Comparison of ENCODE assay signal across 8 cellular contexts in genomic region chr11:65381721-65382035, GRCh38. TPM values are rescaled to one million over a fixed set of nuclear protein-coding genes. Genes with fewer than 3 reads are reported as not detected.
DNase-seq lines count a peak whose midpoint lies in the region; ATAC-seq and TF ChIP-seq lines count a peak whose summit lies in the region.

No MANE protein-coding gene starts in this region.

- 4 to 6% methylated on average over 6 of the region's 6 CpGs for WGBS in heart right ventricle, 2 donors

- peak overlapping the region; percentile 86 for H3K4me2 ChIP-seq in skeletal muscle satellite cell (ENCODE audit: low read length)

- DNase-seq in activated CD4-positive, alpha-beta T cell treated with anti-CD3 and anti-CD28 coated beads for 36 hours: no peak
- DNase-seq in activated CD4-positive, alpha-beta T cell treated with anti-CD3 and anti-CD28 coated beads, Interleukin-2, amount 50 U/mL, for 4 hours: no peak
- DNase-seq in heart right ventricle (peak in 1 of 2 donors; percentile 62), foreskin melanocyte (no peak), NCI-H748 treated with DMSO at 0.1 percent for 48 hours (lab: John Stamatoyannopoulos, UW) (no peak)

- no peaks in the 10 kb centered on the region for H3K9me3 Mint-ChIP-seq in activated CD4-positive, alpha-beta T cell treated with anti-CD3 and anti-CD28 coated beads for 36 hours (ENCODE audit: low read depth)

- peak overlapping the region; percentile 78 for H3K4me3 Mint-ChIP-seq in activated CD4-positive, alpha-beta T cell treated with anti-CD3 and anti-CD28 coated beads for 36 hours

- CTCF ChIA-PET in activated CD4-positive, alpha-beta T cell treated with anti-CD3 and anti-CD28 coated beads for 36 hours (lab: Charles Lee): interaction anchor here (0.7 to 1.2 kb wide), 9 partner anchors 19 to 129 kb away, joined by 3 to 6 read pairs (median 3); no protein-coding TSS in a partner anchor

- TF ChIP-seq CTCF in VCaP (conservative IDR thresholded peaks at IDR 0.05) (no peak), heart right ventricle (IDR thresholded peaks at IDR 0.05) (no peak)

- intact Hi-C loops in activated CD4-positive, alpha-beta T cell treated with anti-CD3 and anti-CD28 coated beads for 36 hours (cut with DNase I, micrococcal nuclease): loop anchor here (1.0 to 5.0 kb wide), 19 partner anchors 15 to 886 kb away; partner anchors contain the start of genes PCNX3 (in 2 of the 2), ZNRD2 (in 2 of the 2), FAM89B (in 1 of the 2) and RAB1B (in 1 of the 2)
- intact Hi-C loops in heart right ventricle (cut with DNase I): loop anchor here in 7 of 10 donors (1.0 to 5.0 kb wide), 8 partner anchors 35 to 131 kb away; no protein-coding TSS in a partner anchor

- peak overlapping the region; percentile 94 for H3K9ac ChIP-seq in skeletal muscle satellite cell (ENCODE audit: low read depth, low read length)

- H3K36me3 ChIP-seq in heart right ventricle (peaks cover 0 to 8% (median 0%) of the 10 kb centered on the region in 9 donors), skeletal muscle satellite cell (ENCODE audit: insufficient read depth, low read length) (no peaks in the 10 kb centered on the region)

- H3K27me3 Mint-ChIP-seq in activated CD4-positive, alpha-beta T cell treated with anti-CD3 and anti-CD28 coated beads for 36 hours: no peaks in the 10 kb centered on the region

- POLR2A ChIA-PET in activated CD4-positive, alpha-beta T cell treated with anti-CD3 and anti-CD28 coated beads for 36 hours (lab: Charles Lee): interaction anchor here (0.6 to 3.0 kb wide), 11 partner anchors 36 to 1831 kb away, joined by 3 to 25 read pairs (median 4); partner anchors contain the start of genes NEAT1 and POLA2

- H3K27me3 ChIP-seq in heart right ventricle (no peaks in the 10 kb centered on the region), skeletal muscle satellite cell (ENCODE audit: control insufficient read depth, insufficient read depth, low read length) (no peaks in the 10 kb centered on the region)

- ATAC-seq in activated CD4-positive, alpha-beta T cell treated with anti-CD3 and anti-CD28 coated beads for 36 hours: peak; percentile 3
- ATAC-seq in HG03432 (IDR thresholded peaks at IDR 0.05; ENCODE audit: unreplicated experiment): peak; percentile 5
- ATAC-seq in heart right ventricle: peak; percentile 1 to 38 (median 24)

- H3K36me3 Mint-ChIP-seq in activated CD4-positive, alpha-beta T cell treated with anti-CD3 and anti-CD28 coated beads for 36 hours (ENCODE audit: low read depth): no peaks in the 10 kb centered on the region

- peak overlapping the region; percentile 97 for H3K27ac Mint-ChIP-seq in activated CD4-positive, alpha-beta T cell treated with anti-CD3 and anti-CD28 coated beads for 36 hours

- H3K9me3 ChIP-seq in heart right ventricle: no peaks in the 10 kb centered on the region
- H3K9me3 ChIP-seq in skeletal muscle satellite cell (replicated peaks; ENCODE audit: low read length): no peaks in the 10 kb centered on the region

- peak overlapping the region; percentile 100 for H3K27ac ChIP-seq in VCaP
- peak overlapping the region; percentile 94 to 99 (median 98) for H3K27ac ChIP-seq in heart right ventricle

- H3K4me3 ChIP-seq in heart right ventricle (peak overlapping the region; percentile 27 to 74 (median 56)), skeletal muscle satellite cell (ENCODE audit: low read length) (peak overlapping the region; percentile 63)

- peaks cover 37% of the 10 kb centered on the region for H3K4me1 Mint-ChIP-seq in activated CD4-positive, alpha-beta T cell treated with anti-CD3 and anti-CD28 coated beads for 36 hours

- H3K4me1 ChIP-seq in heart right ventricle (peaks cover 13 to 73% (median 42%) of the 10 kb centered on the region in 9 donors), skeletal muscle satellite cell (ENCODE audit: control insufficient read depth, insufficient read depth, low read length) (peaks cover 45% of the 10 kb centered on the region)

RNA-seq across cellular contexts. Expression of gene SLC25A45, which starts 0.8 kb away (rescaled TPM):
- 10 to 100 TPM; 13.2 to 14.3 TPM for total RNA-seq in activated CD4-positive, alpha-beta T cell treated with anti-CD3 and anti-CD28 coated beads for 36 hours
- total RNA-seq in heart right ventricle: 10 to 100 TPM in 1 of 10 donors, 1 to 10 TPM in 9; 4.6 to 12.2 (median 8.3) TPM
- 10 to 100 TPM in 1 of 2 donors, 1 to 10 TPM in 1; 3.1 to 10.7 TPM for polyA plus RNA-seq in heart right ventricle
- total RNA-seq in skeletal muscle satellite cell (2012; rRNA removed): 1.3 and 2.0 TPM in 2 replicates

RNA-seq across cellular contexts. Expression of gene FRMD8, which starts 4.8 kb away (rescaled TPM):
- total RNA-seq in activated CD4-positive, alpha-beta T cell treated with anti-CD3 and anti-CD28 coated beads for 36 hours: 10 to 100 TPM; 32.7 to 37.5 TPM
- 10 to 100 TPM in 6 of 10 donors, 1 to 10 TPM in 4; 6.0 to 16.9 (median 12.2) TPM for total RNA-seq in heart right ventricle
- 10 to 100 TPM in 1 of 2 donors, 1 to 10 TPM in 1; 9.9 to 12.9 TPM for polyA plus RNA-seq in heart right ventricle
- total RNA-seq in skeletal muscle satellite cell (2012; rRNA removed): 40.3 and 51.8 TPM in 2 replicates

RNA-seq across cellular contexts. Expression of gene TIGD3, which starts 27.1 kb away (rescaled TPM):
- total RNA-seq in activated CD4-positive, alpha-beta T cell treated with anti-CD3 and anti-CD28 coated beads for 36 hours: 1 to 10 TPM in 1 of 2 experiments, under 1 TPM in 1; 0.58 to 1.1 TPM
- total RNA-seq in heart right ventricle: under 1 TPM in 8 of 10 donors, not detected in 2; 0.11 to 0.87 (median 0.33) TPM
- polyA plus RNA-seq in heart right ventricle: under 1 TPM; 0.19 to 0.80 TPM
- under 0.01 TPM in 1 of 2 replicates, not detected in the other for total RNA-seq in skeletal muscle satellite cell (2012; rRNA removed)

RNA-seq across cellular contexts. Expression of gene NEAT1, which starts 40.9 kb away (rescaled TPM):
- 100 to 1,000 TPM; 435 to 569 TPM for total RNA-seq in activated CD4-positive, alpha-beta T cell treated with anti-CD3 and anti-CD28 coated beads for 36 hours
- total RNA-seq in heart right ventricle: 100 to 1,000 TPM; 284 to 808 (median 432) TPM
- 1,000 to 10,000 TPM in 1 of 2 donors, 100 to 1,000 TPM in 1; 103 to 1,899 TPM for polyA plus RNA-seq in heart right ventricle
- total RNA-seq in skeletal muscle satellite cell (2012; rRNA removed): 147 and 206 TPM in 2 replicates

RNA-seq across cellular contexts. Expression of gene DPF2, which starts 48.0 kb away (rescaled TPM):
- total RNA-seq in activated CD4-positive, alpha-beta T cell treated with anti-CD3 and anti-CD28 coated beads for 36 hours: 10 to 100 TPM; 67.5 to 69.0 TPM
- 10 to 100 TPM; 37.4 to 63.4 (median 50.6) TPM for total RNA-seq in heart right ventricle
- polyA plus RNA-seq in heart right ventricle: 10 to 100 TPM; 24.9 to 32.6 TPM
- 32.3 and 34.5 TPM in 2 replicates for total RNA-seq in skeletal muscle satellite cell (2012; rRNA removed)
